In the genomic region with DNA sequence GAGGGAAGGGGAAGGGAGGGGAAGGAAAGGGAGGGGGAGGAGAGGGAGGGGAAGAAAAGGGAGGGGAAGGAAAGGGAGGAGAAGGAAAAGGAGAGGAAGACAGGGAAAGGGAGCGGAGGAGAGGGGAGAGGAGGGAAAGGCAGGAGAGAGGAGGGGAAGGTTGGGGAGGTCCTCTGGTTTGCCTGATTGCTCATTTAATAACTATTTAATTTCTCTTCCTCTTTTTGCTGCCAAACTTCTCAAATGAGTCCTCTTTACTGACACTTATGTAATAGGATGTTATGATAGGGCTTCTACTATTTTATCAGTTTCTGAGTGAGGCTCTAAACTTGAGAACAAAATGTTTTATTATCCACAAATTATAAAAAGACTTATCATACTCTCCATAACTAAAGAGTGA, we compare ENCODE assay signal across 12 cellular contexts. TPM values are rescaled to one million over a fixed set of nuclear protein-coding genes. Genes with fewer than 3 reads are reported as not detected.
DNase-seq lines count a peak whose midpoint lies in the region; ATAC-seq lines count a peak whose summit lies in the region.
"Had no signal": no experiment of that assay in that cellular context is flagged by ENCODE, and none has a peak within 500 bp of the region (broad histone marks: within the 10 kb centered on the region; RNA-seq: fewer than 3 reads in every experiment).

No MANE protein-coding gene starts in this region.

- H3K9me3 ChIP-seq in right cardiac atrium (ENCODE audit: control insufficient read depth, low read length), result no peaks in the 10 kb centered on the region
- H3K9me3 ChIP-seq: stomach had no signal

- H3K27ac ChIP-seq in right cardiac atrium (ENCODE audit: low read length), result no peak overlapping the region
- H3K27ac ChIP-seq: stomach had no signal

- peak; percentile 53 to 90 for DNase-seq in NOMO-1 (lab: John Stamatoyannopoulos, UW; ENCODE audit: unreplicated experiment in 2 of 2)
- no peak for DNase-seq in T-helper 2 cell
- DNase-seq in right cardiac atrium, result no peak
- DNase-seq in NCI-H2171 (lab: John Stamatoyannopoulos, UW), result no peak
- DNase-seq: stimulated activated CD4-positive, alpha-beta T cell treated with anti-CD3 and anti-CD28 coated beads, Interleukin-12 subunit alpha, Interleukin-12 subunit beta, amount 100 ng/mL, for 4 hours; stomach had no signal

- no peak overlapping the region for H3K4me3 ChIP-seq in right cardiac atrium (ENCODE audit: low read length)
- H3K4me3 ChIP-seq: stomach had no signal

- no peaks in the 10 kb centered on the region for H3K4me1 ChIP-seq in right cardiac atrium (ENCODE audit: control insufficient read depth, insufficient read depth, low read length)
- H3K4me1 ChIP-seq: stomach had no signal

- 43% methylated on average over 1 of the region's 1 CpG for WGBS in right cardiac atrium

- peak; percentile 93 for ATAC-seq in GM18498 (IDR thresholded peaks at IDR 0.05; ENCODE audit: unreplicated experiment)
- ATAC-seq in GM19467 (IDR thresholded peaks at IDR 0.05; ENCODE audit: unreplicated experiment), result peak; percentile 80
- ATAC-seq in HG03025 (IDR thresholded peaks at IDR 0.05; ENCODE audit: low FRiP score, unreplicated experiment), result peak; percentile 57
- ATAC-seq in HG03280 (IDR thresholded peaks at IDR 0.05; ENCODE audit: unreplicated experiment), result no peak
- no peak for ATAC-seq in right cardiac atrium
- ATAC-seq: Panc1 had no signal

- H3K27me3 ChIP-seq in right cardiac atrium (ENCODE audit: control insufficient read depth, insufficient read depth), result no peaks in the 10 kb centered on the region
- H3K27me3 ChIP-seq: stomach had no signal

- intact Hi-C loops in right cardiac atrium (cut with DNase I), result no loop called here

RNA-seq across cellular contexts. Expression of a gene that starts 35.4 kb away (rescaled TPM):
- 100 to 1,000 TPM in 3 of 4 donors, 10 to 100 TPM in 1; 95.9 to 115 (median 105) TPM for total RNA-seq in right cardiac atrium
- polyA plus RNA-seq in right cardiac atrium, result 111 TPM

RNA-seq across cellular contexts. Expression of a gene that starts 43.1 kb away (rescaled TPM):
- total RNA-seq in right cardiac atrium, result not detected
- not detected for polyA plus RNA-seq in right cardiac atrium
- polyA plus RNA-seq: BJ had no signal

Comparison
In these comparisons a context has a peak if more than half of its experiments do, and no peak if none do; other contexts are left out.
1. ATAC-seq: peak in GM18498 (single experiment), GM19467 (single experiment) and HG03025 (single experiment); none in HG03280 (single experiment) and right cardiac atrium (0 of 2).
2. DNase-seq: peak in NOMO-1 (2 of 2); none in T-helper 2 cell (0 of 5), right cardiac atrium (0 of 3) and NCI-H2171 (single experiment).